In the genomic region with DNA sequence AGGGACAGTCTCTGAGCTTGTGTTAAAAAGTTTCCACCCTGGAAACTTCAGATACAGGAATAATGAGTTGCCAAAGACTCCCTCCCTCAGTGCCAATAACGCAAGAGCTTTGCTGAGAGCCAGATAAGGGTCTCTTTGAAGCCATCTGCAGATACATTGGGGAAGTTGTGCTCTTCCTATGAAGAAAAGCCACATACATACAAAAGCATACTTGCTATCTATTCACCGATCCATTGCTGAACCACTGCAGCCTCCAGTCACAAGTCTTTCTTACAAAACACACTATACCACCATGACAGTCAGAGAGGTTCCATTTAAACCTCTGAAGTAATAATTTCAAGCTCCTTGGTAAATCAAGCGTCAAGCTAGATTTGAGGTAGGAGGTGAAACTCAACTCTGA, we compare ENCODE assay signal across 33 cellular contexts. TPM values are rescaled to one million over a fixed set of nuclear protein-coding genes. Genes with fewer than 3 reads are reported as not detected.
"Had no signal": no experiment of that assay in that cellular context is flagged by ENCODE, and none has a peak within 500 bp of the region (broad histone marks: within the 10 kb centered on the region; RNA-seq: fewer than 3 reads in every experiment).

No MANE protein-coding gene starts in this region.

- H3K27ac ChIP-seq: colonic mucosa, epithelial cell of prostate, esophagus squamous epithelium, gastrocnemius medialis, heart right ventricle, left lung, lower lobe of right lung had no signal

- DNase-seq: colonic mucosa; cortex of kidney; effector CD8-positive, alpha-beta T cell; effector memory CD8-positive, alpha-beta T cell; endodermal cell; erythroblast; esophagus squamous epithelium; foreskin fibroblast; foreskin melanocyte; gastrocnemius medialis; glutamatergic neuron; head of caudate nucleus; heart right ventricle; hippocampal formation; left cardiac atrium; left lung; left ventricle myocardium superior; lower lobe of right lung; mesenchymal stem cell; mucosa of descending colon; naive B cell had no signal

- H3K4me1 Mint-ChIP-seq: endodermal cell, mesothelial cell of epicardium, naive B cell had no signal

- H3K27ac Mint-ChIP-seq: dendritic cell treated with granulocyte-macrophage colony-stimulating factor and Interleukin-4, amounts not matched to agents 40 ng/mL and 50 ng/mL, for 4 days; effector memory CD8-positive, alpha-beta T cell; endodermal cell; mesothelial cell of epicardium; naive B cell had no signal

- H3K9me3 ChIP-seq: colonic mucosa, esophagus squamous epithelium, gastrocnemius medialis, heart right ventricle, left lung, lower lobe of right lung, mucosa of descending colon had no signal

- H3K36me3 ChIP-seq: colonic mucosa, esophagus squamous epithelium, gastrocnemius medialis, heart right ventricle, left lung, lower lobe of right lung had no signal

- ATAC-seq: effector memory CD8-positive, alpha-beta T cell; esophagus mucosa; gastrocnemius medialis; heart right ventricle; left cardiac atrium; left lung; left ventricle myocardium superior; lower lobe of right lung; mucosa of descending colon had no signal

- H3K27me3 ChIP-seq: colonic mucosa, esophagus squamous epithelium, gastrocnemius medialis, heart right ventricle, left lung had no signal

- H3K27me3 Mint-ChIP-seq: dendritic cell treated with granulocyte-macrophage colony-stimulating factor and Interleukin-4, amounts not matched to agents 40 ng/mL and 50 ng/mL, for 4 days had no signal

- H3K9me3 Mint-ChIP-seq: dendritic cell treated with granulocyte-macrophage colony-stimulating factor and Interleukin-4, amounts not matched to agents 40 ng/mL and 50 ng/mL, for 4 days; effector memory CD8-positive, alpha-beta T cell; endodermal cell; mesothelial cell of epicardium had no signal

- H3K4me3 ChIP-seq: colonic mucosa, esophagus squamous epithelium, gastrocnemius medialis, heart right ventricle, left lung, lower lobe of right lung, mucosa of descending colon had no signal

- H3K4me1 ChIP-seq: colonic mucosa, esophagus squamous epithelium, gastrocnemius medialis, heart right ventricle, left lung, lower lobe of right lung had no signal

- H3K4me3 Mint-ChIP-seq: dendritic cell treated with granulocyte-macrophage colony-stimulating factor and Interleukin-4, amounts not matched to agents 40 ng/mL and 50 ng/mL, for 4 days; effector memory CD8-positive, alpha-beta T cell; endodermal cell; mesothelial cell of epicardium; naive B cell had no signal

- H3K36me3 Mint-ChIP-seq: mesothelial cell of epicardium, naive B cell had no signal

RNA-seq across cellular contexts. Expression of a gene that starts 10.0 kb away (rescaled TPM):
- total RNA-seq: dermis microvascular lymphatic vessel endothelial cell, endodermal cell, esophagus mucosa, esophagus squamous epithelium, gastrocnemius medialis, glomerular endothelial cell, heart right ventricle, kidney epithelial cell, left cardiac atrium, left lung, left ventricle myocardium superior, lower leg skin, lower lobe of right lung, lung microvascular endothelial cell, mesenteric fat pad, mesothelial cell of epicardium, myocyte had no signal
- polyA plus RNA-seq: heart right ventricle, keratinocyte had no signal

RNA-seq across cellular contexts. Expression of a gene that starts 55.3 kb away (rescaled TPM):
- total RNA-seq: dermis microvascular lymphatic vessel endothelial cell, endodermal cell, gastrocnemius medialis, glomerular endothelial cell, kidney epithelial cell, left ventricle myocardium superior, lower leg skin, lung microvascular endothelial cell, mesenteric fat pad, mesothelial cell of epicardium, myocyte had no signal
- polyA plus RNA-seq: keratinocyte had no signal
